ENCODE assay signal across 9 cellular contexts in the genomic region with DNA sequence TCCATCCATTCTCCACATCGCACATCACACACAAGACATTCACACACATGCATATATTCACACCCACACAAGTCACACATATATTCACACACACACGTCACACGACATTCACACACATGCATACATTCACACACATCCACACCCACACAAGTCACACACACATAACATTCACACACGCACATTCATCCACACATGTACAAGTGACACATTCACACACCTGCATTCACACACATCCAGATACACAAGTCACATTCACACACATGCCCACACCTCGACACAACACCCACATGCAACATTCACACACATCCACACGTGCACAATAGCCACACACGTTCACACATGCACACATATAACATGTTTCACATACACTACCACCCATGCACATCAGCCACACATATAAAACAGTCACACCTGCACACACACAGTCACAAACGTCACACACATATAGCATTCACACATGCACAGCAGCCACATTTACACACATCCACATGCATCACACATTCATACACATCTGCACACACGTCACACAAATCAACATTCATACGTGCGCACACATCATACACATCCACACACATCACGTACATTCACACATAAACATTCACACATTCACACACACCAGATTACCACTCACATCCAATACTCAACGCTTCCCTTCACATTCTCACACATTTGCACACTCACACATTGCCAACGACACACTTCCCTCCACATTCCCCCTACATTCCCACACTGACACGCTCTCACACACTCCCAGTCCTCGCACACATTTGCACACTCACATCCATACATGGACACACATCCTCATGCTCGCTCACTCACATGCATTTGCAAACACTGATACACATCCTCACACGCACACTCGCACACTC. TPM values are rescaled to one million over a fixed set of nuclear protein-coding genes. Genes with fewer than 3 reads are reported as not detected.
DNase-seq lines count a peak whose midpoint lies in the region; ATAC-seq, FAIRE-seq and TF ChIP-seq lines count a peak whose summit lies in the region.
"Had no signal": no experiment of that assay in that cellular context is flagged by ENCODE, and none has a peak within 500 bp of the region (broad histone marks: within the 10 kb centered on the region; RNA-seq: fewer than 3 reads in every experiment).

No MANE protein-coding gene starts in this region.

- H4K8ac ChIP-seq in mesendoderm (ENCODE audit: low read depth, low read length): no peak overlapping the region

- no peaks in the 10 kb centered on the region for H4K20me1 ChIP-seq in GM12878 (ENCODE audit: control insufficient read depth, insufficient read depth)

- no peak for TF ChIP-seq EP300 in GM12878 (IDR thresholded peaks at IDR 0.05; ENCODE audit: borderline replicate concordance in 1 of 2, control insufficient read depth in 1 of 2, low read depth in 2 of 2, low read length in 2 of 2)

- H3K79me2 ChIP-seq in GM12878 (ENCODE audit: control insufficient read depth, insufficient read depth, low read length) (no peaks in the 10 kb centered on the region), mesendoderm (ENCODE audit: control insufficient read depth, insufficient read depth, low read length) (no peaks in the 10 kb centered on the region)

- TF ChIP-seq CTCF in left ventricle myocardium inferior (IDR thresholded peaks at IDR 0.05; ENCODE audit: borderline replicate concordance) (no peak), GM12878 (IDR thresholded peaks at IDR 0.05 in 2 of 3, conservative IDR thresholded peaks at IDR 0.05 in 1 of 3; ENCODE audit: control insufficient read depth in 2 of 3, extremely low read depth in 1 of 3, insufficient read depth in 1 of 3, low read depth in 3 of 3, low read length in 3 of 3) (no peak), uterus (IDR thresholded peaks at IDR 0.05) (no peak)

- CTCF ChIA-PET in GM12878 (lab: Yijun Ruan, JAX): no interaction called here

- DNase-seq in left ventricle myocardium inferior (no peak), Right ventricle myocardium superior (no peak), GM12878 (ENCODE audit: low read depth, low spot score) (no peak), mesendoderm (no peak), uterus (no peak), HPDE6-E6E7 (ENCODE audit: extremely low spot score) (no peak), NCI-H446 (lab: John Stamatoyannopoulos, UW) (no peak), AG08396 (ENCODE audit: low spot score) (no peak)
- DNase-seq: natural killer cell had no signal

- peaks cover 39% of the 10 kb centered on the region for H3K4me1 ChIP-seq in left ventricle myocardium inferior
- H3K4me1 ChIP-seq in GM12878 (ENCODE audit: control insufficient read depth, insufficient read depth, low read length): no peaks in the 10 kb centered on the region
- H3K4me1 ChIP-seq in mesendoderm (ENCODE audit: control insufficient read depth, low read depth, low read length): no peaks in the 10 kb centered on the region
- H3K4me1 ChIP-seq in uterus: peaks cover 6 to 12% of the 10 kb centered on the region in 2 donors

- ATAC-seq in Right ventricle myocardium superior (ENCODE audit: poor library complexity): no peak
- no peak for ATAC-seq in GM12878

- no peak for TF ChIP-seq POLR2A in GM12878 (IDR thresholded peaks at IDR 0.05; ENCODE audit: low read depth, low read length)
- TF ChIP-seq POLR2A in uterus (IDR thresholded peaks at IDR 0.05): no peak

- H2AFZ ChIP-seq in GM12878 (ENCODE audit: control insufficient read depth, low read depth, low read length): no peak overlapping the region

- H3K79me1 ChIP-seq in mesendoderm (ENCODE audit: low read length): no peaks in the 10 kb centered on the region

- peak overlapping the region; percentile 34 for H3K27ac ChIP-seq in left ventricle myocardium inferior (replicated peaks)
- H3K27ac ChIP-seq in GM12878 (ENCODE audit: control insufficient read depth, insufficient read depth): no peak overlapping the region
- no peak overlapping the region for H3K27ac ChIP-seq in mesendoderm (ENCODE audit: low read depth, low read length)
- peak overlapping the region; percentile 52 to 88 for H3K27ac ChIP-seq in uterus

- in situ Hi-C loops in GM12878 (cut with MboI): no loop called here

- H3K36me3 ChIP-seq in left ventricle myocardium inferior: no peaks in the 10 kb centered on the region
- no peaks in the 10 kb centered on the region; a peak in 1 of 4 replicates for H3K36me3 ChIP-seq in GM12878 (ENCODE audit: control insufficient read depth in 2 of 2, insufficient read depth in 2 of 2, low read length in 1 of 2)
- no peaks in the 10 kb centered on the region for H3K36me3 ChIP-seq in mesendoderm (ENCODE audit: control insufficient read depth, insufficient read depth, low read length)
- H3K36me3 ChIP-seq in uterus: no peaks in the 10 kb centered on the region

- SMC1A ChIA-PET in GM12878 (lab: Charles Lee; ENCODE audit: uncharacterized antibody, unreplicated experiment): no interaction called here

- H2AK5ac ChIP-seq in mesendoderm (ENCODE audit: low read length): no peak overlapping the region

- WGBS in GM12878 (ENCODE audit: insufficient coverage, insufficient replicate concordance, low lambda C conversion rate, missing lambda C conversion rate): 65% methylated on average over 19 of the region's 19 CpGs
- WGBS in mesendoderm (ENCODE audit: extremely low coverage, insufficient coverage, low lambda C conversion rate): 100% methylated on average over 11 of the region's 19 CpGs

- H2BK15ac ChIP-seq in mesendoderm (replicated peaks; ENCODE audit: low read depth): no peak overlapping the region

- H3K18ac ChIP-seq in mesendoderm (ENCODE audit: low read length): no peak overlapping the region

- H2BK5ac ChIP-seq in mesendoderm (ENCODE audit: low read length): no peak overlapping the region

- intact Hi-C loops in left ventricle myocardium inferior (cut with micrococcal nuclease) (no loop called here), Right ventricle myocardium superior (cut with DNase I) (loop anchor here (5.0 kb wide), 1 partner anchor 38 kb away; no protein-coding TSS in a partner anchor), GM12878 (cut with micrococcal nuclease; ENCODE audit: unreplicated experiment) (no loop called here), uterus (cut with DNase I; ENCODE audit: low total_unique reads) (no loop called here)

- BruUV-seq in GM12878 (replicated peaks; lab: Mats Ljungman, UMichigan): no TSS peak

- H3K9ac ChIP-seq in GM12878 (ENCODE audit: control insufficient read depth, insufficient read depth, low read length): no peak overlapping the region
- peak overlapping the region; percentile 57 for H3K9ac ChIP-seq in mesendoderm (ENCODE audit: low read length)

- peak overlapping the region; percentile 80 for H3K56ac ChIP-seq in mesendoderm (ENCODE audit: low read length)

- H2BK120ac ChIP-seq in mesendoderm (ENCODE audit: low read depth, low read length): no peak overlapping the region

- H3K23ac ChIP-seq in mesendoderm (ENCODE audit: low read length): no peak overlapping the region

- H3K9me3 ChIP-seq in left ventricle myocardium inferior (replicated peaks): no peaks in the 10 kb centered on the region
- H3K9me3 ChIP-seq in GM12878 (replicated peaks; ENCODE audit: control insufficient read depth, insufficient read depth, low read length): no peaks in the 10 kb centered on the region; the same call in 2 of the 3 replicates
- H3K9me3 ChIP-seq in uterus: no peaks in the 10 kb centered on the region

- POLR2A ChIA-PET in GM12878 (lab: Charles Lee): no interaction called here

- H3K4me2 ChIP-seq in GM12878 (ENCODE audit: control insufficient read depth, insufficient read depth): no peak overlapping the region
- H3K4me2 ChIP-seq in mesendoderm (ENCODE audit: low read length): peak overlapping the region; percentile 25

- peak; percentile 74 for FAIRE-seq in GM12878 (lab: Jason Lieb, UNC)

- no peak overlapping the region for H3K4ac ChIP-seq in mesendoderm (ENCODE audit: low read depth, low read length)

- H3K4me3 ChIP-seq in left ventricle myocardium inferior: peak overlapping the region; percentile 63
- no peak overlapping the region for H3K4me3 ChIP-seq in GM12878
- H3K4me3 ChIP-seq in mesendoderm (ENCODE audit: low read length): no peak overlapping the region
- H3K4me3 ChIP-seq in uterus: peak overlapping the region; percentile 35 to 43

- H3K27me3 ChIP-seq in left ventricle myocardium inferior (ENCODE audit: low read depth): no peaks in the 10 kb centered on the region
- H3K27me3 ChIP-seq in GM12878 (replicated peaks in 1 of 2; ENCODE audit: control insufficient read depth in 2 of 2, insufficient read depth in 2 of 2, low read length in 1 of 2): no peaks in the 10 kb centered on the region
- H3K27me3 ChIP-seq in mesendoderm (ENCODE audit: insufficient read depth, low read length, poor library complexity): no peaks in the 10 kb centered on the region
- H3K27me3 ChIP-seq in uterus: no peaks in the 10 kb centered on the region

- H4K5ac ChIP-seq in mesendoderm (ENCODE audit: low read length): no peak overlapping the region

- RAD21 ChIA-PET in GM12878 (lab: Charles Lee; ENCODE audit: unreplicated experiment): no interaction called here

- TF ChIP-seq RAD21 in GM12878 (IDR thresholded peaks at IDR 0.05; ENCODE audit: insufficient read depth, low read depth, low read length): no peak

TF ChIP-seq in GM12878, 131 proteins besides CTCF, POLR2A, EP300 and RAD21 (continues in another document):
- TF ChIP-seq TARDBP (IDR thresholded peaks at IDR 0.05; ENCODE audit: borderline replicate concordance) (no peak), NFXL1 (IDR thresholded peaks at IDR 0.05; ENCODE audit: borderline replicate concordance) (no peak), SIN3A (IDR thresholded peaks at IDR 0.05; ENCODE audit: low read depth, low read length) (no peak)

RNA-seq across cellular contexts. Expression of gene ANKRD10, which starts 41.0 kb away (rescaled TPM):
- 45.9 TPM for total RNA-seq in left ventricle myocardium inferior
- 45.3 TPM for total RNA-seq in Right ventricle myocardium superior
- 583 and 599 TPM in 2 replicates for total RNA-seq in GM12878 (2013; cell fraction: nucleolus; rRNA removed)
- 121 and 123 TPM in 2 replicates for total RNA-seq in GM12878 (2014; rRNA removed)
- 99.9 and 134 TPM in 2 replicates for total RNA-seq in GM12878 (2014; rRNA removed; fragmentation: Illumina TruSeq; extraction: Trizol)
- 82.4 and 99.4 TPM in 2 replicates for total RNA-seq in GM12878 (2021)
- 83.0 TPM for polyA plus RNA-seq in GM12878 (2011; ENCODE audit: low read depth)
- polyA plus RNA-seq in GM12878 (2011; rRNA removed): 199 and 280 TPM in 2 replicates
- polyA plus RNA-seq in GM12878 (2011; cell fraction: cytosol; rRNA removed): 62.8 and 75.6 TPM in 2 replicates
- polyA plus RNA-seq in GM12878 (2011; cell fraction: nucleus; rRNA removed): 410 and 447 TPM in 2 replicates
- 87.9 and 91.2 TPM in 2 replicates for polyA plus RNA-seq in GM12878 (2012)
- polyA plus RNA-seq in GM12878 (2014; fragmentation: Illumina TruSeq; extraction: Trizol): 54.8 and 70.4 TPM in 2 replicates
- polyA plus RNA-seq in GM12878 (2014; fragmentation: Nextera tagmentation; extraction: Ambion mirVana): 10 to 100 TPM; 47.1 to 62.3 TPM
- 90.2 and 90.8 TPM in 2 replicates for polyA plus RNA-seq in GM12878 (2014; rRNA removed)
- 100 to 1,000 TPM in 1 of 2 experiments, 10 to 100 TPM in 1; 95.1 to 101 TPM for polyA plus RNA-seq in GM12878 (2016; fragmentation: Nextera tagmentation; extraction: Ambion mirVana)
- polyA minus RNA-seq in GM12878 (2011; rRNA and poly(A)+ RNA removed): 107 and 137 TPM in 2 replicates
- polyA minus RNA-seq in GM12878 (2011; cell fraction: cytosol; rRNA and poly(A)+ RNA removed): 87.7 and 99.2 TPM in 2 replicates
- 344 and 435 TPM in 2 replicates for polyA minus RNA-seq in GM12878 (2011; cell fraction: nucleus; rRNA and poly(A)+ RNA removed)
- polyA plus RNA-seq in mesendoderm (2013, experiment 1 of 2): 49.3 TPM
- 49.3 TPM for polyA plus RNA-seq in mesendoderm (2013, experiment 2 of 2)
- total RNA-seq in uterus: 100 to 1,000 TPM; 128 to 268 (median 235) TPM

Comparison
In these comparisons a context has a peak if more than half of its experiments do, and no peak if none do; other contexts are left out.
1. H3K27ac ChIP-seq: peak in left ventricle myocardium inferior (single experiment) and uterus (2 of 2); none in GM12878 (single experiment) and mesendoderm (single experiment).
2. H3K4me3 ChIP-seq: peak in left ventricle myocardium inferior (single experiment) and uterus (2 of 2); none in GM12878 (single experiment) and mesendoderm (single experiment).